ENCODE assay signal across 2 cellular contexts in genomic region chr19:39318690-39319089, GRCh38.
TF ChIP-seq lines count a peak whose summit lies in the region.

No MANE protein-coding gene starts in this region.

TF ChIP-seq in HepG2, 621 proteins besides CTCF, POLR2A, EP300 and RAD21:
- TF ChIP-seq ZEB1 (IDR thresholded peaks at IDR 0.05; ENCODE audit: insufficient replicate concordance, low read depth) (no peak), CSRNP2 (CRISPR knock-in tag; conservative IDR thresholded peaks at IDR 0.05; ENCODE audit: low read depth) (no peak), ZNF570 (CRISPR knock-in tag; IDR thresholded peaks at IDR 0.05; ENCODE audit: borderline replicate concordance) (no peak), LBX2 (CRISPR knock-in tag; IDR thresholded peaks at IDR 0.05; ENCODE audit: borderline replicate concordance) (no peak), ZNF441 (CRISPR knock-in tag; IDR thresholded peaks at IDR 0.05; ENCODE audit: borderline replicate concordance) (no peak), MXD4 (CRISPR knock-in tag; IDR thresholded peaks at IDR 0.05) (no peak), JUND (CRISPR knock-in tag; IDR thresholded peaks at IDR 0.05) (no peak)

TF ChIP-seq in GM12891, 5 proteins besides CTCF, POLR2A, EP300 and RAD21:
- TF ChIP-seq TAF1 (IDR thresholded peaks at IDR 0.05; ENCODE audit: low read depth, low read length) (no peak), POLR2AphosphoS5 (IDR thresholded peaks at IDR 0.05; ENCODE audit: low read depth, low read length) (no peak), POU2F2 (IDR thresholded peaks at IDR 0.05; ENCODE audit: low read depth, low read length) (no peak), SPI1 (IDR thresholded peaks at IDR 0.05; ENCODE audit: low read depth, low read length) (no peak), PAX5 (IDR thresholded peaks at IDR 0.05; ENCODE audit: insufficient read depth, low read length, severe bottlenecking) (no peak)
